Comparison of ENCODE assay signal across 1 cellular context in genomic region chr12:131896080-131896810, GRCh38.
A peak's percentile ranks its signal among the peaks of the same experiment; 100 is the strongest.
TF ChIP-seq lines count a peak whose summit lies in the region.

No MANE protein-coding gene starts in this region.

TF ChIP-seq in HepG2, 621 proteins besides CTCF, POLR2A, EP300 and RAD21 (continued from another document and continues in another):
- TF ChIP-seq WIZ (CRISPR knock-in tag; IDR thresholded peaks at IDR 0.05) (no peak), ZBTB44 (CRISPR knock-in tag; IDR thresholded peaks at IDR 0.05) (no peak), ZNF639 (CRISPR knock-in tag; conservative IDR thresholded peaks at IDR 0.05) (no peak), NR3C1 (CRISPR knock-in tag; IDR thresholded peaks at IDR 0.05) (no peak), ZBED4 (CRISPR knock-in tag; IDR thresholded peaks at IDR 0.05; ENCODE audit: borderline replicate concordance) (no peak; the same call in 1 of the 2 replicates), ZNF784 (CRISPR knock-in tag; IDR thresholded peaks at IDR 0.05; ENCODE audit: borderline replicate concordance) (no peak), SUZ12 (IDR thresholded peaks at IDR 0.05; ENCODE audit: low read depth, low read length) (no peak), ZNF773 (CRISPR knock-in tag; IDR thresholded peaks at IDR 0.05; ENCODE audit: borderline replicate concordance) (no peak; the same call in 1 of the 2 replicates), ZNF484 (CRISPR knock-in tag; IDR thresholded peaks at IDR 0.05; ENCODE audit: borderline replicate concordance, low read depth) (no peak), SNRNP70 (IDR thresholded peaks at IDR 0.05; ENCODE audit: low read depth, low read length) (no peak), THAP11 (CRISPR knock-in tag; IDR thresholded peaks at IDR 0.05) (peak; percentile 68), EED (CRISPR knock-in tag; IDR thresholded peaks at IDR 0.05) (no peak), HCFC1 (IDR thresholded peaks at IDR 0.05; ENCODE audit: low read depth, low read length) (no peak), NCOA1 (CRISPR knock-in tag; IDR thresholded peaks at IDR 0.05) (no peak), MLXIP (CRISPR knock-in tag; IDR thresholded peaks at IDR 0.05; ENCODE audit: borderline replicate concordance) (no peak), ZFP91 (CRISPR knock-in tag; IDR thresholded peaks at IDR 0.05; ENCODE audit: borderline replicate concordance) (peak; percentile 64; the same call in 1 of the 2 replicates), ZBTB37 (CRISPR knock-in tag; IDR thresholded peaks at IDR 0.05) (no peak), NCOR1 (IDR thresholded peaks at IDR 0.05; ENCODE audit: borderline replicate concordance, low read length) (no peak), ZNF556 (CRISPR knock-in tag; IDR thresholded peaks at IDR 0.05; ENCODE audit: borderline replicate concordance) (peak; percentile 67; the same call in 1 of the 2 replicates), KAT8 (CRISPR knock-in tag; IDR thresholded peaks at IDR 0.05) (peak; percentile 71), SMAD9 (CRISPR knock-in tag; IDR thresholded peaks at IDR 0.05) (no peak), ZUFSP (CRISPR knock-in tag; IDR thresholded peaks at IDR 0.05; ENCODE audit: borderline replicate concordance) (no peak), ATF6 (CRISPR knock-in tag; conservative IDR thresholded peaks at IDR 0.05) (no peak), BCLAF1 (IDR thresholded peaks at IDR 0.05) (no peak), E2F2 (CRISPR knock-in tag; IDR thresholded peaks at IDR 0.05; ENCODE audit: borderline replicate concordance) (no peak), PRDM4 (CRISPR knock-in tag; IDR thresholded peaks at IDR 0.05; ENCODE audit: borderline replicate concordance) (no peak)
